ENCODE assay signal across 9 cellular contexts in the genomic region with DNA sequence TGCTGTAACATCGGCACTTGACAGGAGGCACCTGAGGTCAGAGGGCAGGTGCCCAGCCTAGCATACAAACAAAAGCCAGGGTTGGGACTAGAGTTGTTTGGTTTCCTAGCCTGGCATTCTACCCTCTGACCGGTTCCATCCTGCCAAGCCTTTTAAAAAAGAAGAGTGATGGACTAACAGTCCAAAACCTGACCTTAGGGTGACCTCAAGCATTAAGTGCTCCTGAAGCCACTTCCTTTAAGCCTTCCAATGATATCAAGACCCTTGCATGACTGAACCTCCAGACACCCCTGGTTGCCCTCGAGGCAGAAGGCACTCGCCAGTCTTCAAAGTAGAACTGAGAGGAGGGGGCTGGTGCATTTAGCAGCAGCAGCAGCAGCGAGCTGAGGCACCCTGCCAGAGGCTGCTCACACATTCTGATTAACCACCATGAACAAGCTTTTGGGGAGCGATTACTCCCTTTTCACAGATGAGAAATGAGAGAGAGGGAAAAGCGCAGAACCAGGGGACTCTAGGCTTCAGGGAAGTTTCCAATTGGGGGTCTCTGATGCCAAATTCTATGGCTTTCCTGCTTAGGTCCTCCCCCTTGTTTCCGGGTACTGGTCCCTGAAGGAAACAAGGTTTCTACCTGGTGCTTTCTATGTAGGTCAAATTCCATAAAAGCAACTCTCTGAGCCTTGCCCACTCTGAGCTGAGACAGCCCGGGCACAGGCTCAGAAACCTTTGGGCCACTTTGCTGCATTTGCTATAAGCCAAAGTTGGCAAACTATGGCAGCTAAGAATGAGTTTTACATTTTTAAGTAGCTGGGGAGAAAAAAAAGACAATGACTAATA. TPM values are rescaled to one million over a fixed set of nuclear protein-coding genes. Genes with fewer than 3 reads are reported as not detected.
DNase-seq lines count a peak whose midpoint lies in the region; ATAC-seq and TF ChIP-seq lines count a peak whose summit lies in the region.
"Had no signal": no experiment of that assay in that cellular context is flagged by ENCODE, and none has a peak within 500 bp of the region (broad histone marks: within the 10 kb centered on the region; RNA-seq: fewer than 3 reads in every experiment).

No MANE protein-coding gene starts in this region.

- H2BK15ac ChIP-seq in mesenchymal stem cell (ENCODE audit: low read depth, poor library complexity, severe bottlenecking), result peak overlapping the region; percentile 90

- peak overlapping the region in 1 of 2 experiments; percentile 60 for H3K23ac ChIP-seq in mesenchymal stem cell (ENCODE audit: low read length in 2 of 2)

- peaks cover 95% of the 10 kb centered on the region for H3K4me1 ChIP-seq in CD4-positive, alpha-beta memory T cell (ENCODE audit: insufficient read depth, low read length)
- peaks cover 55% of the 10 kb centered on the region for H3K4me1 ChIP-seq in mesenchymal stem cell (ENCODE audit: control insufficient read depth, insufficient read depth, low read depth, low read length)

- H3K27me3 Mint-ChIP-seq in CD4-positive, alpha-beta memory T cell, result no peaks in the 10 kb centered on the region
- H3K27me3 Mint-ChIP-seq in activated naive CD8-positive, alpha-beta T cell treated with anti-CD3 and anti-CD28 coated beads, Interleukin-2, amount 50 U/mL, for 24 hours, result no peaks in the 10 kb centered on the region
- H3K27me3 Mint-ChIP-seq in CD14-positive monocyte (ENCODE audit: low read depth in 3 of 3), result peaks cover 0 to 9% (median 0%) of the 10 kb centered on the region in 3 donors

- H3K4me3 ChIP-seq in CD4-positive, alpha-beta memory T cell (ENCODE audit: low read length in 2 of 2), result no peak overlapping the region
- H3K4me3 ChIP-seq in LNCaP clone FGC (ENCODE audit: low read depth, low read length) (no peak overlapping the region), mesenchymal stem cell (ENCODE audit: insufficient read depth in 1 of 2, low read depth in 1 of 2, low read length in 2 of 2) (no peak overlapping the region)
- H3K4me3 ChIP-seq: Peyer's patch had no signal

- H3K18ac ChIP-seq in mesenchymal stem cell (ENCODE audit: low read depth in 1 of 2, low read length in 2 of 2), result peak overlapping the region; percentile 72 to 81

- H2BK5ac ChIP-seq in mesenchymal stem cell (ENCODE audit: low read depth, low read length, poor library complexity, severe bottlenecking), result peak overlapping the region; percentile 90

- peak overlapping the region; percentile 39 for H3K4me2 ChIP-seq in mesenchymal stem cell (ENCODE audit: low read length, poor library complexity, severe bottlenecking)

- H3K27ac Mint-ChIP-seq in CD4-positive, alpha-beta memory T cell, result peak overlapping the region; percentile 32 to 73 (median 60)
- H3K27ac Mint-ChIP-seq in activated naive CD8-positive, alpha-beta T cell treated with anti-CD3 and anti-CD28 coated beads, Interleukin-2, amount 50 U/mL, for 24 hours, result peak overlapping the region; percentile 81
- H3K27ac Mint-ChIP-seq in CD14-positive monocyte, result peak overlapping the region in 2 of 7 donors; percentile 26 to 76

- H2BK12ac ChIP-seq in mesenchymal stem cell (ENCODE audit: low read length in 2 of 2), result peak overlapping the region; percentile 60 to 72

- peak overlapping the region; percentile 85 for H2AK5ac ChIP-seq in mesenchymal stem cell (ENCODE audit: low read length, severe bottlenecking)

- peak overlapping the region; percentile 90 for H2BK120ac ChIP-seq in mesenchymal stem cell (ENCODE audit: low read depth, low read length)

- WGBS in mesenchymal stem cell, result 61% methylated on average over 9 of the region's 9 CpGs

- no peak overlapping the region for H3K9ac ChIP-seq in mesenchymal stem cell (ENCODE audit: low read length)

- peak overlapping the region; percentile 7 for H3K27ac ChIP-seq in CD4-positive, alpha-beta memory T cell (ENCODE audit: low read depth, low read length)
- H3K27ac ChIP-seq in mesenchymal stem cell (ENCODE audit: low read length, poor library complexity, severe bottlenecking), result peak overlapping the region; percentile 91

- ATAC-seq in activated naive CD8-positive, alpha-beta T cell treated with anti-CD3 and anti-CD28 coated beads, Interleukin-2, amount 50 U/mL, for 24 hours, result no peak
- no peak for ATAC-seq in sciatic nerve
- ATAC-seq in HG03196 (IDR thresholded peaks at IDR 0.05; ENCODE audit: unreplicated experiment), result no peak

- H3K36me3 ChIP-seq in CD4-positive, alpha-beta memory T cell (ENCODE audit: insufficient read depth, low read length), result peaks cover under 1% of the 10 kb centered on the region
- H3K36me3 ChIP-seq in mesenchymal stem cell (ENCODE audit: control insufficient read depth in 1 of 2, insufficient read depth in 2 of 2, low read depth in 1 of 2, low read length in 2 of 2), result peaks cover 0 to 50% of the 10 kb centered on the region in 2 experiments
- H3K36me3 ChIP-seq: Peyer's patch had no signal

- H3K14ac ChIP-seq in mesenchymal stem cell (ENCODE audit: low read length in 2 of 2), result no peak overlapping the region

- peak overlapping the region; percentile 81 for H4K91ac ChIP-seq in mesenchymal stem cell (ENCODE audit: low read length)

- DNase-seq in CD4-positive, alpha-beta memory T cell, result no peak
- peak; percentile 52 for DNase-seq in LNCaP clone FGC (ENCODE audit: low read depth)
- DNase-seq in activated naive CD8-positive, alpha-beta T cell treated with anti-CD3 and anti-CD28 coated beads, Interleukin-2, amount 50 U/mL, for 24 hours, result no peak
- no peak for DNase-seq in mesenchymal stem cell
- DNase-seq in CD14-positive monocyte (ENCODE audit: low spot score), result no peak
- DNase-seq in sciatic nerve (ENCODE audit: low spot score), result no peak
- DNase-seq in germinal center (ENCODE audit: low spot score), result no peak
- DNase-seq: Peyer's patch had no signal

- H3K4me3 Mint-ChIP-seq in CD4-positive, alpha-beta memory T cell, result peak overlapping the region in 7 of 8 donors; percentile 17 to 75 (median 59)
- H3K4me3 Mint-ChIP-seq in activated naive CD8-positive, alpha-beta T cell treated with anti-CD3 and anti-CD28 coated beads, Interleukin-2, amount 50 U/mL, for 24 hours, result no peak overlapping the region
- no peak overlapping the region for H3K4me3 Mint-ChIP-seq in CD14-positive monocyte

- H3K9me3 Mint-ChIP-seq in CD4-positive, alpha-beta memory T cell, result no peaks in the 10 kb centered on the region
- no peaks in the 10 kb centered on the region for H3K9me3 Mint-ChIP-seq in activated naive CD8-positive, alpha-beta T cell treated with anti-CD3 and anti-CD28 coated beads, Interleukin-2, amount 50 U/mL, for 24 hours
- H3K9me3 Mint-ChIP-seq in CD14-positive monocyte, result peaks cover 0 to 4% (median 0%) of the 10 kb centered on the region in 7 donors

- peaks cover 12 to 20% of the 10 kb centered on the region in 2 donors for H3K36me3 Mint-ChIP-seq in CD4-positive, alpha-beta memory T cell
- peaks cover 55% of the 10 kb centered on the region for H3K36me3 Mint-ChIP-seq in activated naive CD8-positive, alpha-beta T cell treated with anti-CD3 and anti-CD28 coated beads, Interleukin-2, amount 50 U/mL, for 24 hours (ENCODE audit: low read depth)
- peaks cover 2 to 7% of the 10 kb centered on the region in 2 donors for H3K36me3 Mint-ChIP-seq in CD14-positive monocyte

- H3K79me1 ChIP-seq in mesenchymal stem cell (replicated peaks; ENCODE audit: low read length, poor library complexity, severe bottlenecking), result peaks cover 2% of the 10 kb centered on the region

- no peak overlapping the region for H2AFZ ChIP-seq in mesenchymal stem cell (ENCODE audit: low read depth, low read length)

- H3K4ac ChIP-seq in mesenchymal stem cell (ENCODE audit: low read depth in 1 of 2, low read length in 2 of 2), result peak overlapping the region in 1 of 2 experiments; percentile 74

- no peaks in the 10 kb centered on the region for H3K9me3 ChIP-seq in CD4-positive, alpha-beta memory T cell (ENCODE audit: control insufficient read depth in 1 of 2, low read length in 2 of 2)
- no peaks in the 10 kb centered on the region for H3K9me3 ChIP-seq in mesenchymal stem cell (ENCODE audit: control insufficient read depth, low read length)
- H3K9me3 ChIP-seq: Peyer's patch had no signal

- H3K27me3 ChIP-seq in CD4-positive, alpha-beta memory T cell (ENCODE audit: insufficient read depth, low read length), result no peaks in the 10 kb centered on the region
- H3K27me3 ChIP-seq in mesenchymal stem cell (ENCODE audit: control insufficient read depth in 1 of 2, insufficient read depth in 1 of 2, low read length in 2 of 2), result no peaks in the 10 kb centered on the region
- H3K27me3 ChIP-seq: Peyer's patch had no signal

- H4K8ac ChIP-seq in mesenchymal stem cell (ENCODE audit: low read length), result peak overlapping the region; percentile 76

- intact Hi-C loops in CD4-positive, alpha-beta memory T cell (cut with micrococcal nuclease), result no loop called here
- intact Hi-C loops in CD14-positive monocyte (cut with micrococcal nuclease) (no loop called here), sciatic nerve (cut with DNase I) (no loop called here)

- POLR2A ChIA-PET in CD4-positive, alpha-beta memory T cell (lab: Charles Lee; ENCODE audit: partially characterized antibody), result interaction anchor here (1.4 to 23.8 kb wide), 3 partner anchors 3 to 25 kb away, joined by 4 to 555 read pairs (median 555); partner anchors contain the start of gene SLC2A1

- H3K4me1 Mint-ChIP-seq in CD4-positive, alpha-beta memory T cell, result peaks cover 68 to 98% (median 86%) of the 10 kb centered on the region in 4 donors
- peaks cover 95% of the 10 kb centered on the region for H3K4me1 Mint-ChIP-seq in activated naive CD8-positive, alpha-beta T cell treated with anti-CD3 and anti-CD28 coated beads, Interleukin-2, amount 50 U/mL, for 24 hours
- H3K4me1 Mint-ChIP-seq in CD14-positive monocyte, result peaks cover 26% of the 10 kb centered on the region

- TF ChIP-seq CTCF in LNCaP clone FGC (IDR thresholded peaks at IDR 0.05; ENCODE audit: control insufficient read depth, extremely low read depth, insufficient read depth), result no peak
- no peak for TF ChIP-seq CTCF in CD14-positive monocyte (IDR thresholded peaks at IDR 0.05)

- CTCF ChIA-PET in CD4-positive, alpha-beta memory T cell (lab: Charles Lee; ENCODE audit: partially characterized antibody), result interaction anchor here (0.9 to 1.3 kb wide), 5 partner anchors 13 to 124 kb away, joined by 3 to 5 read pairs (median 3); no protein-coding TSS in a partner anchor

RNA-seq across cellular contexts. Expression of gene SLC2A1, which starts 9.1 kb away (rescaled TPM):
- total RNA-seq in CD4-positive, alpha-beta memory T cell, result 10 to 100 TPM; 57.5 to 58.4 TPM
- polyA plus RNA-seq in CD4-positive, alpha-beta memory T cell, result 10 to 100 TPM; 22.7 to 29.9 TPM
- 64.6 TPM for polyA plus RNA-seq in mesenchymal stem cell (2013, experiment 1 of 2)
- polyA plus RNA-seq in mesenchymal stem cell (2013, experiment 2 of 2), result 64.8 TPM
- under 1 TPM; 0.56 to 0.71 TPM for polyA plus RNA-seq in CD14-positive monocyte
- 968 TPM for total RNA-seq in sciatic nerve

Comparison
In these comparisons a context has a peak if more than half of its experiments do, and no peak if none do; other contexts are left out.
1. H3K4me3 Mint-ChIP-seq: peak in CD4-positive, alpha-beta memory T cell (7 of 8); none in activated naive CD8-positive, alpha-beta T cell treated with anti-CD3 and anti-CD28 coated beads, Interleukin-2, amount 50 U/mL, for 24 hours (single experiment) and CD14-positive monocyte (0 of 2).
2. RNA of gene SLC2A1, which starts 9.1 kb away (total RNA-seq): 968 TPM in sciatic nerve (single experiment); 57.5 to 58.4 TPM in CD4-positive, alpha-beta memory T cell; every median in the first group is over 10 times any median in the second.